In genomic region chr9:97921959-97922905, GRCh38 we compare ENCODE assay signal across 8 cellular contexts. TPM values are rescaled to one million over a fixed set of nuclear protein-coding genes. Genes with fewer than 3 reads are reported as not detected.
DNase-seq lines count a peak whose midpoint lies in the region; ATAC-seq lines count a peak whose summit lies in the region.

A gene with protein sequence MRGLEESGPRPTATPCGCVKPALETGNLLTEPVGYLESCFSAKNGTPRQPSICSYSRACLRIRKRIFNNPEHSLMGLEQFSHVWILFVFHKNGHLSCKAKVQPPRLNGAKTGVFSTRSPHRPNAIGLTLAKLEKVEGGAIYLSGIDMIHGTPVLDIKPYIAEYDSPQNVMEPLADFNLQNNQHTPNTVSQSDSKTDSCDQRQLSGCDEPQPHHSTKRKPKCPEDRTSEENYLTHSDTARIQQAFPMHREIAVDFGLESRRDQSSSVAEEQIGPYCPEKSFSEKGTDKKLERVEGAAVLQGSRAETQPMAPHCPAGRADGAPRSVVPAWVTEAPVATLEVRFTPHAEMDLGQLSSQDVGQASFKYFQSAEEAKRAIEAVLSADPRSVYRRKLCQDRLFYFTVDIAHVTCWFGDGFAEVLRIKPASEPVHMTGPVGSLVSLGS (minus strand): TSS chr9:97922500. CDS start chr9:97922493, 7 bp downstream.

- 4% methylated on average over 52 to 54 of the region's 63 CpGs for WGBS in mesodermal cell (ENCODE audit: insufficient coverage in 2 of 2), 2 experiments

- peak within 1 kb of the TSS; percentile 92 for H3K9ac ChIP-seq in HUES48 (ENCODE audit: low read depth, low read length)
- peak within 1 kb of the TSS; percentile 82 for H3K9ac ChIP-seq in NT2/D1 (ENCODE audit: insufficient read length, low read depth)

- peak; percentile 79 for ATAC-seq in GM21390 (IDR thresholded peaks at IDR 0.05; ENCODE audit: unreplicated experiment)

- H3K4me3 ChIP-seq in HUES48 (ENCODE audit: low read depth, low read length), result peak within 1 kb of the TSS; percentile 79
- peak within 1 kb of the TSS; percentile 59 for H3K4me3 ChIP-seq in NT2/D1 (ENCODE audit: insufficient read length, low read depth)
- H3K4me3 ChIP-seq in mesodermal cell (ENCODE audit: extremely low read depth, insufficient read depth, low read length, poor library complexity, severe bottlenecking), result peak within 1 kb of the TSS; percentile 52

- H3K4me1 ChIP-seq in HUES48 (ENCODE audit: control insufficient read depth, insufficient read depth, low read length), result 0 out of 2 replicates have a peak, but pooled peaks cover 3% of the 10 kb centered on the region
- H3K4me1 ChIP-seq in NT2/D1 (ENCODE audit: insufficient read depth, insufficient read length), result no peaks in the 10 kb centered on the region
- no peaks in the 10 kb centered on the region for H3K4me1 ChIP-seq in mesodermal cell (ENCODE audit: control insufficient read depth, insufficient read depth, low read length, poor library complexity, severe bottlenecking)

- no peaks in the 10 kb centered on the region for H3K36me3 ChIP-seq in HUES48 (ENCODE audit: control insufficient read depth, insufficient read depth, low read length)
- no peaks in the 10 kb centered on the region for H3K36me3 ChIP-seq in NT2/D1 (ENCODE audit: insufficient read depth, insufficient read length, low read length)
- no peaks in the 10 kb centered on the region for H3K36me3 ChIP-seq in mesodermal cell (ENCODE audit: control insufficient read depth, insufficient read depth, low read length)

- H3K27ac ChIP-seq in HUES48 (ENCODE audit: low read depth, low read length) (peak within 1 kb of the TSS; percentile 98), mesodermal cell (ENCODE audit: low read depth, low read length, severe bottlenecking) (peak within 1 kb of the TSS; percentile 97)

- DNase-seq in D341Med (ENCODE audit: low spot score) (peak; percentile 96), NT2/D1 (ENCODE audit: low read depth, low spot score) (peak; percentile 97)
- DNase-seq in activated CD8-positive, alpha-beta memory T cell treated with anti-CD3 and anti-CD28 coated beads, Interleukin-2, amount 50 U/mL, for 1 hour (ENCODE audit: extremely low read depth), result peak; percentile 98
- DNase-seq in stimulated activated CD8-positive, alpha-beta memory T cell treated with anti-CD3 and anti-CD28 coated beads, Interleukin-15, amount 100 ng/mL, for 4 hours (ENCODE audit: low read depth in 2 of 2), result peak; percentile 95 to 97

- H3K27me3 ChIP-seq in HUES48 (ENCODE audit: control insufficient read depth, insufficient read depth, low read length), result peaks cover 21% of the 10 kb centered on the region
- peaks cover 3% of the 10 kb centered on the region for H3K27me3 ChIP-seq in NT2/D1 (ENCODE audit: insufficient read depth, insufficient read length)

- in situ Hi-C loops in endometrial microvascular endothelial cells (cut with HindIII; ENCODE audit: inconsistent ontology term, low pct_unique_long_range_greater_than_20kb, low sequenced_read_pairs), result no loop called here

- H3K9me3 ChIP-seq in HUES48 (ENCODE audit: control insufficient read depth, insufficient read depth, low read length) (no peaks in the 10 kb centered on the region), NT2/D1 (ENCODE audit: insufficient read depth, low read length) (no peaks in the 10 kb centered on the region), mesodermal cell (ENCODE audit: control insufficient read depth, low read length) (no peaks in the 10 kb centered on the region)

RNA-seq across cellular contexts. Expression of the gene that starts here (rescaled TPM):
- total RNA-seq in endometrial microvascular endothelial cells (ENCODE audit: inconsistent ontology term), result 11.2 TPM
- 5.0 TPM for polyA plus RNA-seq in mesodermal cell (2013, experiment 1 of 2)
- polyA plus RNA-seq in mesodermal cell (2013, experiment 2 of 2), result 4.5 TPM

Comparison
In these comparisons a context has a peak if more than half of its experiments do, and no peak if none do; other contexts are left out.
1. Peak in every context shown above with its lines: DNase-seq, ATAC-seq, H3K4me3 ChIP-seq and H3K27ac ChIP-seq.